ENCODE assay signal across 12 cellular contexts in genomic region chr20:39800111-39800510, GRCh38.
DNase-seq lines count a peak whose midpoint lies in the region; ATAC-seq and TF ChIP-seq lines count a peak whose summit lies in the region.
"Had no signal": no experiment of that assay in that cellular context is flagged by ENCODE, and none has a peak within 500 bp of the region (broad histone marks: within the 10 kb centered on the region; RNA-seq: fewer than 3 reads in every experiment).

No MANE protein-coding gene starts in this region.

- TF ChIP-seq POLR2A in esophagus squamous epithelium (IDR thresholded peaks at IDR 0.05) (no peak), lower leg skin (IDR thresholded peaks at IDR 0.05) (no peak)

- ATAC-seq in GM19467 (IDR thresholded peaks at IDR 0.05; ENCODE audit: unreplicated experiment) (peak; percentile 74), HG03196 (IDR thresholded peaks at IDR 0.05; ENCODE audit: unreplicated experiment) (peak; percentile 89)

- 18 to 39% methylated on average over 2 of the region's 2 CpGs for WGBS in esophagus squamous epithelium, 2 donors
- 51 to 65% methylated on average over 2 of the region's 2 CpGs for WGBS in lower leg skin, 2 donors

- H3K4me1 ChIP-seq in esophagus squamous epithelium, result peaks cover 0 to 19% (median 8%) of the 10 kb centered on the region in 3 donors
- H3K4me1 ChIP-seq: thyroid gland had no signal

- no peak for TF ChIP-seq CTCF in esophagus squamous epithelium (IDR thresholded peaks at IDR 0.05)
- no peak for TF ChIP-seq CTCF in lower leg skin (IDR thresholded peaks at IDR 0.05)

- H3K9me3 ChIP-seq in esophagus squamous epithelium, result peaks cover 0 to 9% (median 0%) of the 10 kb centered on the region in 3 donors
- H3K9me3 ChIP-seq: thyroid gland had no signal

- H3K27ac ChIP-seq in esophagus squamous epithelium, result peak overlapping the region in 3 of 4 donors; percentile 19 to 66 (median 54)
- H3K27ac ChIP-seq: thyroid gland had no signal

- DNase-seq in AG20443 (ENCODE audit: low spot score) (peak; percentile 48), esophagus squamous epithelium (lab: John Stamatoyannopoulos, UW) (no peak), NCI-H446 treated with DMSO at 0.1 percent for 48 hours (lab: John Stamatoyannopoulos, UW) (no peak), lower leg skin (ENCODE audit: low spot score in 2 of 2) (no peak), NCI-H82 (lab: John Stamatoyannopoulos, UW) (no peak)
- DNase-seq in effector CD4-positive, alpha-beta T cell, result no peak
- DNase-seq: CD4-positive, CD25-positive, alpha-beta regulatory T cell; NCI-H2107; small intestine had no signal

- intact Hi-C loops in esophagus squamous epithelium (cut with DNase I), result no loop called here
- intact Hi-C loops in lower leg skin (cut with DNase I; ENCODE audit: low total_unique reads), result no loop called here

- H3K27me3 ChIP-seq in esophagus squamous epithelium, result no peaks in the 10 kb centered on the region
- H3K27me3 ChIP-seq: thyroid gland had no signal

- H3K36me3 ChIP-seq in esophagus squamous epithelium, result no peaks in the 10 kb centered on the region
- H3K36me3 ChIP-seq: thyroid gland had no signal

- H3K4me3 ChIP-seq in esophagus squamous epithelium, result no peak overlapping the region
- H3K4me3 ChIP-seq in lower leg skin (ENCODE audit: low read depth, poor library complexity, severe bottlenecking), result no peak overlapping the region
- H3K4me3 ChIP-seq: thyroid gland had no signal
